Comparison of ENCODE assay signal across 11 cellular contexts in genomic region chr14:21191261-21191808, GRCh38. TPM values are rescaled to one million over a fixed set of nuclear protein-coding genes. Genes with fewer than 3 reads are reported as not detected.
DNase-seq lines count a peak whose midpoint lies in the region; ATAC-seq, FAIRE-seq and TF ChIP-seq lines count a peak whose summit lies in the region.
"Had no signal": no experiment of that assay in that cellular context is flagged by ENCODE, and none has a peak within 500 bp of the region (broad histone marks: within the 10 kb centered on the region; RNA-seq: fewer than 3 reads in every experiment).

No MANE protein-coding gene starts in this region.

- TF ChIP-seq POLR2A in H1 (IDR thresholded peaks at IDR 0.05; ENCODE audit: control extremely low read depth in 1 of 2, low read depth in 2 of 2, low read length in 2 of 2) = no peak

- H2BK5ac ChIP-seq in H1 (ENCODE audit: low read depth, low read length) = no peak overlapping the region; the same call in 1 of the 2 replicates

- no peaks in the 10 kb centered on the region for H3K9me3 Mint-ChIP-seq in activated CD4-positive, alpha-beta T cell treated with anti-CD3 and anti-CD28 coated beads for 36 hours (ENCODE audit: low read depth)

- POLR2A ChIA-PET in activated CD4-positive, alpha-beta T cell treated with anti-CD3 and anti-CD28 coated beads for 36 hours (lab: Charles Lee) = interaction anchor here (1.0 to 1.5 kb wide), 2 partner anchors 12 to 88 kb away, joined by 3 to 4 read pairs; no protein-coding TSS in a partner anchor
- POLR2A ChIA-PET in H1 (lab: Charles Lee; ENCODE audit: partially characterized antibody) = interaction anchor here (0.6 to 5.4 kb wide), 6 partner anchors 13 to 155 kb away, joined by 3 to 101 read pairs (median 4); partner anchors contain the start of gene ARHGEF40

- H4K20me1 ChIP-seq in H1 (replicated peaks in 1 of 2; ENCODE audit: control insufficient read depth in 1 of 2, insufficient read depth in 2 of 2, low read length in 2 of 2) = no peaks in the 10 kb centered on the region

- peak in 1 of 2 experiments; percentile 22; a peak in 1 of 4 replicates for TF ChIP-seq RAD21 in H1 (IDR thresholded peaks at IDR 0.05 in 1 of 2, conservative IDR thresholded peaks at IDR 0.05 in 1 of 2; ENCODE audit: low read depth in 2 of 2, low read length in 2 of 2)

- no peak for TF ChIP-seq CTCF in H1 (IDR thresholded peaks at IDR 0.05; ENCODE audit: control extremely low read depth in 1 of 3, insufficient read depth in 1 of 3, low read depth in 1 of 3, low read length in 3 of 3)

- no peaks in the 10 kb centered on the region for H3K79me1 ChIP-seq in H1 (ENCODE audit: low read depth, low read length)

- no peak overlapping the region for H2BK15ac ChIP-seq in H1 (ENCODE audit: low read length)

- H3K9me3 ChIP-seq in H1 (ENCODE audit: insufficient read depth in 2 of 2, low read depth in 1 of 2, low read length in 1 of 2) = peaks cover 0 to 6% of the 10 kb centered on the region in 2 experiments; a peak in 1 of 4 replicates

- H3K79me2 ChIP-seq in H1 (ENCODE audit: control insufficient read depth in 1 of 2, insufficient read depth in 2 of 2, low read length in 2 of 2) = no peaks in the 10 kb centered on the region

- 0 out of 2 replicates have a peak overlapping the region, but pooled peaks have one; percentile 10 for H2AFZ ChIP-seq in H1 (ENCODE audit: low read length)

- H2AK5ac ChIP-seq in H1 (ENCODE audit: low read depth, low read length) = no peak overlapping the region

- H4K91ac ChIP-seq in H1 (replicated peaks; ENCODE audit: insufficient read length, low read length) = no peak overlapping the region

- no peak overlapping the region for H3K27ac ChIP-seq in H1 (ENCODE audit: low read depth, low read length)

- no peak overlapping the region for H3K4ac ChIP-seq in H1 (replicated peaks; ENCODE audit: insufficient read length, low read depth, low read length)

- H3K27me3 Mint-ChIP-seq in activated CD4-positive, alpha-beta T cell treated with anti-CD3 and anti-CD28 coated beads for 36 hours = no peaks in the 10 kb centered on the region

- H3K56ac ChIP-seq in H1 (replicated peaks; ENCODE audit: insufficient read length, low read depth, low read length) = no peak overlapping the region

- peak overlapping the region in 1 of 4 experiments; percentile 46; a peak in 2 of 8 replicates for H3K4me3 ChIP-seq in H1 (ENCODE audit: extremely low read depth in 1 of 4, insufficient read depth in 2 of 4, low read depth in 3 of 4, low read length in 4 of 4)
- peak overlapping the region; percentile 37 for H3K4me3 ChIP-seq in skeletal muscle cell (ENCODE audit: low read depth, low read length)

- H3K27ac Mint-ChIP-seq in activated CD4-positive, alpha-beta T cell treated with anti-CD3 and anti-CD28 coated beads for 36 hours = peak overlapping the region; percentile 13

- H2BK20ac ChIP-seq in H1 (ENCODE audit: low read length) = no peak overlapping the region

- no peak overlapping the region for H2BK120ac ChIP-seq in H1 (replicated peaks; ENCODE audit: low read depth, low read length)

- no peaks in the 10 kb centered on the region for H3K36me3 Mint-ChIP-seq in activated CD4-positive, alpha-beta T cell treated with anti-CD3 and anti-CD28 coated beads for 36 hours (ENCODE audit: low read depth)

- no peak overlapping the region for H2BK12ac ChIP-seq in H1 (ENCODE audit: low read depth, low read length)

- H3K4me1 Mint-ChIP-seq in activated CD4-positive, alpha-beta T cell treated with anti-CD3 and anti-CD28 coated beads for 36 hours = peaks cover 4% of the 10 kb centered on the region

- H3K36me3 ChIP-seq in H1 (ENCODE audit: control insufficient read depth in 2 of 4, insufficient read depth in 4 of 4, low read length in 3 of 4) = no peaks in the 10 kb centered on the region

- no peak overlapping the region for H3K9ac ChIP-seq in H1 (replicated peaks in 1 of 4; ENCODE audit: extremely low read depth in 1 of 4, low read depth in 3 of 4, low read length in 3 of 4)

- intact Hi-C loops in activated CD4-positive, alpha-beta T cell treated with anti-CD3 and anti-CD28 coated beads for 36 hours (cut with DNase I, micrococcal nuclease) = no loop called here

- no peak overlapping the region for H4K8ac ChIP-seq in H1 (ENCODE audit: extremely low read depth, insufficient read depth, low read length)

- CTCF ChIA-PET in activated CD4-positive, alpha-beta T cell treated with anti-CD3 and anti-CD28 coated beads for 36 hours (lab: Charles Lee) = interaction anchor here (1.3 to 1.4 kb wide), 2 partner anchors 177 to 280 kb away, joined by 3 to 4 read pairs; no protein-coding TSS in a partner anchor
- CTCF ChIA-PET in H1 (lab: Charles Lee; ENCODE audit: partially characterized antibody) = interaction anchor here (2.1 kb wide), 1 partner anchor 99 kb away, joined by 7 read pairs; no protein-coding TSS in a partner anchor

- no peak overlapping the region for H4K5ac ChIP-seq in H1 (ENCODE audit: insufficient read length, low read depth, low read length)

- no peaks in the 10 kb centered on the region for H3K23me2 ChIP-seq in H1 (ENCODE audit: low read depth, low read length)

- 88% methylated on average over 6 of the region's 7 CpGs; no CpG with 5 or more reads in 1 of the 2 experiments for WGBS in H1 (ENCODE audit: extremely low coverage in 1 of 2, insufficient coverage in 1 of 2, insufficient read length in 1 of 2, insufficient replicate concordance in 2 of 2, low coverage in 1 of 2, low lambda C conversion rate in 2 of 2, missing lambda C conversion rate in 1 of 2), 2 experiments

- no peaks in the 10 kb centered on the region; a peak in 1 of 7 replicates for H3K27me3 ChIP-seq in H1 (replicated peaks in 1 of 4; ENCODE audit: control insufficient read depth in 3 of 4, extremely low read depth in 1 of 4, insufficient read depth in 3 of 4, low read length in 3 of 4)

- peak overlapping the region; percentile 53 for H3K4me3 Mint-ChIP-seq in activated CD4-positive, alpha-beta T cell treated with anti-CD3 and anti-CD28 coated beads for 36 hours

- ATAC-seq in activated CD4-positive, alpha-beta T cell treated with anti-CD3 and anti-CD28 coated beads for 36 hours = peak; percentile 37

- no peak for FAIRE-seq in H1 (lab: Jason Lieb, UNC)

- H3K23ac ChIP-seq in H1 (ENCODE audit: insufficient read length) = no peak overlapping the region

- no peak for DNase-seq in activated CD4-positive, alpha-beta T cell treated with anti-CD3 and anti-CD28 coated beads for 36 hours
- no peak for DNase-seq in activated CD4-positive, alpha-beta T cell treated with anti-CD3 and anti-CD28 coated beads, Interleukin-2, amount 50 U/mL, for 4 hours
- DNase-seq in NCI-H69 (lab: John Stamatoyannopoulos, UW) (peak; percentile 48), H1 (ENCODE audit: low read depth in 1 of 2, low spot score in 2 of 2) (no peak), skeletal muscle cell (ENCODE audit: low read depth) (no peak), DMS114 treated with DMSO at 0.1 percent for 48 hours (lab: John Stamatoyannopoulos, UW; ENCODE audit: unreplicated experiment) (no peak), cerebellar cortex (ENCODE audit: low spot score) (no peak), NCI-H1092 (lab: John Stamatoyannopoulos, UW) (no peak)
- DNase-seq: IMR-90 had no signal

- peak overlapping the region; percentile 26 to 60; a peak in 1 of 4 replicates for H3K4me2 ChIP-seq in H1 (ENCODE audit: insufficient read depth in 1 of 2, low read depth in 2 of 2, low read length in 2 of 2)

- H3K4me1 ChIP-seq in H1 (replicated peaks in 1 of 4; ENCODE audit: control insufficient read depth in 3 of 4, insufficient read depth in 4 of 4, low read length in 3 of 4) = peaks cover 4 to 8% (median 6%) of the 10 kb centered on the region in 4 experiments; a peak in 6 of 7 replicates

- 0 out of 2 replicates have a peak overlapping the region, but pooled peaks have one; percentile 60 for H3K18ac ChIP-seq in H1 (ENCODE audit: extremely low read depth, low read length)

- H3K14ac ChIP-seq in H1 (ENCODE audit: insufficient read length) = no peak overlapping the region

- no peak for TF ChIP-seq EP300 in H1 (IDR thresholded peaks at IDR 0.05; ENCODE audit: borderline replicate concordance in 1 of 2, low read depth in 2 of 2, low read length in 2 of 2)

TF ChIP-seq in H1, 55 proteins besides CTCF, POLR2A, EP300 and RAD21:
- TF ChIP-seq GTF2F1 (IDR thresholded peaks at IDR 0.05; ENCODE audit: borderline replicate concordance, low read depth, low read length) (no peak), CEBPB (IDR thresholded peaks at IDR 0.05; ENCODE audit: low read depth, low read length) (no peak), CBX5 (IDR thresholded peaks at IDR 0.05; ENCODE audit: low read depth, low read length) (no peak), SAP30 (IDR thresholded peaks at IDR 0.05; ENCODE audit: insufficient read depth, insufficient replicate concordance, low read length) (no peak), SP1 (IDR thresholded peaks at IDR 0.05; ENCODE audit: low read depth, low read length) (no peak), POU5F1 (IDR thresholded peaks at IDR 0.05; ENCODE audit: low read depth, low read length) (no peak)

RNA-seq across cellular contexts. Expression of gene OR5AU1, which starts 35.5 kb away (rescaled TPM):
- total RNA-seq in activated CD4-positive, alpha-beta T cell treated with anti-CD3 and anti-CD28 coated beads for 36 hours = under 1 TPM in 1 of 2 experiments, not detected in 1; 0.02 TPM
- total RNA-seq in H1 (2021; fragmentation: NEBNext Ultra II Directional; extraction: Animal tissue kit (Norgen Biotek cat#: 25700)) = not detected in 2 replicates
- polyA plus RNA-seq in H1 (2011; rRNA removed) = not detected in 2 replicates
- polyA plus RNA-seq in H1 (2011; cell fraction: cytosol; rRNA removed) = not detected
- polyA plus RNA-seq in H1 (2011; cell fraction: nucleus; rRNA removed) = not detected
- not detected in 4 replicates for polyA plus RNA-seq in H1 (2012, experiment 1 of 2)
- not detected for polyA plus RNA-seq in H1 (2012, experiment 2 of 2)
- not detected for polyA plus RNA-seq in H1 (2013, experiment 1 of 2)
- not detected for polyA plus RNA-seq in H1 (2013, experiment 2 of 2)
- not detected in 2 replicates for polyA minus RNA-seq in H1 (2011; rRNA and poly(A)+ RNA removed)
- not detected for polyA minus RNA-seq in H1 (2011; cell fraction: cytosol; rRNA and poly(A)+ RNA removed)
- not detected for polyA minus RNA-seq in H1 (2011; cell fraction: nucleus; rRNA and poly(A)+ RNA removed)
- total RNA-seq: H4, IMR-90, lung microvascular endothelial cell had no signal
- polyA plus RNA-seq: IMR-90 had no signal
